In the genomic region with DNA sequence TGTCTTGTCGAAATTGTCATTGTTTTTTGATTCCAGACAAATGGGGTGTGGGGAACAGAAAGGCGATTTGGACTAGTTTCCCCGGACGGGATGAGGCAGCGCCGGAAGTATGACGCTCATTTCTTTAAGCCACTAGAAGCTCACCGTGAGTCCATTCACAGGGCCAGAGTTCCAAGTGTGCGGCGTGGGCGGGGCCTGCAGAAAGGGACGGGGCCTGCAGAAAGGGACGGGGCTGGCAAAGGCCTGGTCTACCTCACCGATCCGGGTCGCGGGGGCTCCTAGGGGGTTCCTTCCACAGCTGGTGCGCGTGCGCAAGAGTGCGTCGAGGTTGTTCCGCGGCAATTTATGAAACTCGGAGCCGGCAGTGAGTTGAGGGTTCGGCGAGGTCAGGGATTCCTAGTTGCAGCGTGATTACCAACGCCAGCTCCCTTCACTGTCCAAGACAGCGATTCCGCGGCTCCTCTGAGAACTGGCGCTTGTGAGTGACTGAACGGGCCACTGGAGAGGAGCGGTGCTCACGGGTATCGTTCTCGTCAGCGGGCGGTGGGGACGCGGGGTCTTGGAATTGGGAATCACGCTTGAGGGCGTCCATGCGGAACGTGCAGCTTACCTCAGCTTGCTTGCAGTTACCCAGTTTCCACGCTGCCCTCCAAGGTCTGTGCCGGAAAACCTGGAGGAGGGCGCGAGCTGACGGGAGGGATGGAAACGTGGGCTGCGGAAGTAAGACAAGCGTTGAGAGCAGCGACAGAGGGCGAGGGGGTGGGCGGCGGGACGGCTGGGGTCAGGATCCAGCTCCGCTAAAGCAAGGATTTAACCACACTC, we compare ENCODE assay signal across 8 cellular contexts. TPM values are rescaled to one million over a fixed set of nuclear protein-coding genes. Genes with fewer than 3 reads are reported as not detected.
DNase-seq lines count a peak whose midpoint lies in the region; ATAC-seq and TF ChIP-seq lines count a peak whose summit lies in the region.

Gene ZNF215 (plus strand): TSS at position 219 of the 822 bp plus-strand sequence. CDS start 5,847 bp downstream, outside the sequence.

- ATAC-seq in GM18907 (IDR thresholded peaks at IDR 0.05; ENCODE audit: unreplicated experiment) = peak; percentile 74
- ATAC-seq in HG03066 (IDR thresholded peaks at IDR 0.05; ENCODE audit: low read depth, unreplicated experiment) = peak; percentile 70
- peak; percentile 90 for ATAC-seq in omental fat pad (ENCODE audit: low FRiP score)
- ATAC-seq in aorta (ENCODE audit: low FRiP score) = peak; percentile 72

- TF ChIP-seq CTCF in omental fat pad (IDR thresholded peaks at IDR 0.05) = no peak

- DNase-seq in Ammon's horn (ENCODE audit: low spot score) (peak; percentile 35), NCI-H69 (lab: John Stamatoyannopoulos, UW) (peak; percentile 49), head of caudate nucleus (peak in 41 of 42 donors; percentile 30 to 80 (median 59)), omental fat pad (ENCODE audit: low spot score) (peak; percentile 61), aorta (peak; percentile 75 to 93)
- DNase-seq in activated naive CD4-positive, alpha-beta T cell treated with anti-CD3 and anti-CD28 coated beads, Interleukin-2, amount 50 U/mL, for 16 hours = peak; percentile 12

- intact Hi-C loops in head of caudate nucleus (cut with DNase I) = no loop called here
- intact Hi-C loops in aorta (cut with DNase I) = no loop called here

- no peaks in the 10 kb centered on the region for H3K9me3 ChIP-seq in aorta (ENCODE audit: control insufficient read depth, low read length)

- H3K27ac ChIP-seq in aorta (ENCODE audit: low read depth in 1 of 2, low read length in 2 of 2) = peak within 1 kb of the TSS in 1 of 2 donors; percentile 3

- H3K4me1 ChIP-seq in aorta (ENCODE audit: control insufficient read depth in 1 of 2, insufficient read depth in 2 of 2, low read length in 2 of 2) = peaks cover 1 to 4% of the 10 kb centered on the region in 2 donors

- no peaks in the 10 kb centered on the region for H3K27me3 ChIP-seq in aorta (ENCODE audit: control insufficient read depth in 1 of 2, insufficient read depth in 2 of 2, low read length in 1 of 2)

- 1% methylated on average over 60 to 61 of the region's 61 CpGs for WGBS in aorta, 2 donors

- peak within 1 kb of the TSS; percentile 6 to 65 for H3K4me3 ChIP-seq in aorta (ENCODE audit: low read length in 2 of 2)

- H3K36me3 ChIP-seq in aorta (ENCODE audit: control insufficient read depth in 1 of 2, insufficient read depth in 2 of 2, low read length in 1 of 2) = no peaks in the 10 kb centered on the region

RNA-seq across cellular contexts. Expression of gene ZNF215, which starts in this region (rescaled TPM):
- 1 to 10 TPM in 3 of 4 donors, under 1 TPM in 1; 0.36 to 2.9 (median 1.7) TPM for total RNA-seq in omental fat pad
- total RNA-seq in aorta = 1 to 10 TPM in 1 of 2 donors, under 1 TPM in 1; 0.93 to 2.0 TPM
- under 1 TPM in 1 of 2 donors, not detected in 1; 0.61 TPM for polyA plus RNA-seq in aorta

Comparison
In these comparisons a context has a peak if more than half of its experiments do, and no peak if none do; other contexts are left out.
1. DNase-seq: peak in every context shown above with its lines; median percentile 84 in aorta; 61 in omental fat pad; 59 in head of caudate nucleus; 49 in NCI-H69; 35 in Ammon's horn; 12 in activated naive CD4-positive, alpha-beta T cell treated with anti-CD3 and anti-CD28 coated beads, Interleukin-2, amount 50 U/mL, for 16 hours.